25 cellular contexts compared by ENCODE assay signal in genomic region chr6:44737349-44737748, GRCh38.
DNase-seq lines count a peak whose midpoint lies in the region; ATAC-seq and TF ChIP-seq lines count a peak whose summit lies in the region.
"Had no signal": no experiment of that assay in that cellular context is flagged by ENCODE, and none has a peak within 500 bp of the region (broad histone marks: within the 10 kb centered on the region; RNA-seq: fewer than 3 reads in every experiment).

No MANE protein-coding gene starts in this region.

- H3K27me3 ChIP-seq in GM06990 (replicated peaks; ENCODE audit: control insufficient read depth, insufficient read depth, low read length) (no peaks in the 10 kb centered on the region), osteoblast (ENCODE audit: insufficient read depth, low read length) (no peaks in the 10 kb centered on the region)
- H3K27me3 ChIP-seq: SJCRH30 had no signal

- H3K79me2 ChIP-seq in osteoblast (ENCODE audit: insufficient read depth, low read length) = no peaks in the 10 kb centered on the region

- no peaks in the 10 kb centered on the region for H3K9me3 ChIP-seq in osteoblast (ENCODE audit: low read depth, low read length)
- H3K9me3 ChIP-seq: SJCRH30 had no signal

- no peak overlapping the region for H3K4me3 ChIP-seq in GM06990 (replicated peaks; ENCODE audit: low read depth, low read length)
- H3K4me3 ChIP-seq in coronary artery = no peak overlapping the region
- no peak overlapping the region for H3K4me3 ChIP-seq in osteoblast (ENCODE audit: insufficient read depth, low read length)
- H3K4me3 ChIP-seq: SJCRH30 had no signal

- peak; percentile 11 for ATAC-seq in HG03095 (IDR thresholded peaks at IDR 0.05; ENCODE audit: unreplicated experiment)
- ATAC-seq in GM21737 (IDR thresholded peaks at IDR 0.05; ENCODE audit: unreplicated experiment) = no peak
- ATAC-seq in GM19351 (IDR thresholded peaks at IDR 0.05; ENCODE audit: unreplicated experiment) = no peak
- ATAC-seq: T-cell had no signal

- no peaks in the 10 kb centered on the region for H4K20me1 ChIP-seq in osteoblast (ENCODE audit: insufficient read depth, low read length)

- peak overlapping the region; percentile 14 for H2AFZ ChIP-seq in osteoblast (ENCODE audit: low read length)

- no peak overlapping the region for H3K27ac ChIP-seq in coronary artery
- no peak overlapping the region for H3K27ac ChIP-seq in osteoblast (ENCODE audit: low read depth, low read length)
- H3K27ac ChIP-seq: SJCRH30 had no signal

- peaks cover 15% of the 10 kb centered on the region for H3K4me1 ChIP-seq in osteoblast (ENCODE audit: insufficient read depth, low read length)

- no peak overlapping the region for H3K4me2 ChIP-seq in osteoblast (ENCODE audit: insufficient read depth, low read length)

- H3K36me3 ChIP-seq in GM06990 (ENCODE audit: control insufficient read depth, insufficient read depth, low read length) (no peaks in the 10 kb centered on the region), osteoblast (ENCODE audit: insufficient read depth, low read length) (no peaks in the 10 kb centered on the region)
- H3K36me3 ChIP-seq: SJCRH30 had no signal

- no peak for TF ChIP-seq CTCF in GM06990 (IDR thresholded peaks at IDR 0.05; ENCODE audit: insufficient read depth, low read length, poor library complexity, severe bottlenecking)
- TF ChIP-seq CTCF in coronary artery (IDR thresholded peaks at IDR 0.05) = no peak
- no peak for TF ChIP-seq CTCF in osteoblast (IDR thresholded peaks at IDR 0.05; ENCODE audit: extremely low read depth, low read depth, low read length)

- DNase-seq in GM06990 (ENCODE audit: extremely low read depth, insufficient read length) = peak; percentile 28
- peak; percentile 33 for DNase-seq in coronary artery (ENCODE audit: low spot score)
- peak; percentile 41 for DNase-seq in osteoblast (ENCODE audit: insufficient read length, low spot score, missing footprints)
- DNase-seq in AG08396 (ENCODE audit: low spot score) = no peak
- no peak for DNase-seq in NCI-H526 treated with DMSO at 0.1 percent for 48 hours (lab: John Stamatoyannopoulos, UW)
- DNase-seq: 8988T; AML-193; C1 segment of cervical spinal cord; Calu3; CD8-positive, alpha-beta memory T cell; DMS53; GDM1; KG1; NCI-H1092 treated with DMSO at 0.1 percent for 48 hours; NCI-H146; NCI-H2029 treated with DMSO at 0.1 percent for 48 hours; NCI-H226; NCI-H510A treated with DMSO at 0.1 percent for 48 hours; NCI-H774; OCI-M1; SJCRH30; T-cell had no signal

Comparison
In these comparisons a context has a peak if more than half of its experiments do, and no peak if none do; other contexts are left out.
1. DNase-seq: peak in GM06990 (single experiment), coronary artery (single experiment) and osteoblast (single experiment); none in AG08396 (single experiment) and NCI-H526 treated with DMSO at 0.1 percent for 48 hours (single experiment).